In genomic region chr17:8160224-8160577, GRCh38 we compare ENCODE assay signal across 12 cellular contexts. TPM values are rescaled to one million over a fixed set of nuclear protein-coding genes. Genes with fewer than 3 reads are reported as not detected.
DNase-seq lines count a peak whose midpoint lies in the region; ATAC-seq and TF ChIP-seq lines count a peak whose summit lies in the region.
"Had no signal": no experiment of that assay in that cellular context is flagged by ENCODE, and none has a peak within 500 bp of the region (broad histone marks: within the 10 kb centered on the region; RNA-seq: fewer than 3 reads in every experiment).

No MANE protein-coding gene starts in this region.

- ATAC-seq in WTC11, result no peak
- ATAC-seq in stimulated activated naive B cell treated with anti-CD40 and anti-IgM and Interleukin-4, amounts not matched to agents 10 μg/mL and 1 μg/mL and 100 μg/mL, for 72 hours (replicated peaks), result no peak
- no peak for ATAC-seq in esophagus mucosa
- ATAC-seq: lower lobe of right lung had no signal

- H3K27ac Mint-ChIP-seq in T-helper 2 cell treated with Interferon-gamma antibody and Interleukin-4, amounts not matched to agents 5 μg/mL and 100 μg/mL, for 36 hours, result peak overlapping the region; percentile 91
- H3K27ac Mint-ChIP-seq in WTC11, result peak overlapping the region; percentile 94
- H3K27ac Mint-ChIP-seq in stimulated activated naive B cell treated with anti-CD40 and anti-IgM and Interleukin-4, amounts not matched to agents 10 μg/mL and 1 μg/mL and 100 μg/mL, for 72 hours, result peak overlapping the region; percentile 93

- 52% methylated on average over 4 of the region's 4 CpGs for WGBS in esophagus muscularis mucosa

- no peaks in the 10 kb centered on the region for H3K27me3 ChIP-seq in esophagus muscularis mucosa

- TF ChIP-seq CTCF in WTC11 (IDR thresholded peaks at IDR 0.05), result no peak
- no peak for TF ChIP-seq CTCF in esophagus muscularis mucosa (IDR thresholded peaks at IDR 0.05)
- TF ChIP-seq CTCF in GM20000 (IDR thresholded peaks at IDR 0.05; ENCODE audit: extremely low read depth, missing control alignments), result no peak

- H3K4me1 ChIP-seq in esophagus muscularis mucosa, result peaks cover 53 to 77% (median 75%) of the 10 kb centered on the region in 4 donors

- H3K4me3 ChIP-seq in esophagus muscularis mucosa, result peak overlapping the region in 1 of 4 donors; percentile 100
- H3K4me3 ChIP-seq: lower lobe of right lung had no signal

- CTCF ChIA-PET in WTC11 (lab: Charles Lee), result interaction anchor here (0.6 to 1.4 kb wide), 3 partner anchors 10 to 81 kb away, joined by 3 to 5 read pairs (median 3); no protein-coding TSS in a partner anchor

- H3K9me3 Mint-ChIP-seq in T-helper 2 cell treated with Interferon-gamma antibody and Interleukin-4, amounts not matched to agents 5 μg/mL and 100 μg/mL, for 36 hours, result no peaks in the 10 kb centered on the region
- no peaks in the 10 kb centered on the region for H3K9me3 Mint-ChIP-seq in WTC11
- no peaks in the 10 kb centered on the region for H3K9me3 Mint-ChIP-seq in stimulated activated naive B cell treated with anti-CD40 and anti-IgM and Interleukin-4, amounts not matched to agents 10 μg/mL and 1 μg/mL and 100 μg/mL, for 72 hours

- H3K27me3 Mint-ChIP-seq in T-helper 2 cell treated with Interferon-gamma antibody and Interleukin-4, amounts not matched to agents 5 μg/mL and 100 μg/mL, for 36 hours (ENCODE audit: low read depth), result no peaks in the 10 kb centered on the region
- H3K27me3 Mint-ChIP-seq in WTC11 (ENCODE audit: low read depth), result peaks cover 3% of the 10 kb centered on the region; the same call in 1 of the 2 replicates
- no peaks in the 10 kb centered on the region for H3K27me3 Mint-ChIP-seq in stimulated activated naive B cell treated with anti-CD40 and anti-IgM and Interleukin-4, amounts not matched to agents 10 μg/mL and 1 μg/mL and 100 μg/mL, for 72 hours

- no peak for TF ChIP-seq POLR2A in esophagus muscularis mucosa (IDR thresholded peaks at IDR 0.05; ENCODE audit: low read depth)

- intact Hi-C loops in esophagus muscularis mucosa (cut with DNase I), result no loop called here

- H3K4me3 Mint-ChIP-seq in T-helper 2 cell treated with Interferon-gamma antibody and Interleukin-4, amounts not matched to agents 5 μg/mL and 100 μg/mL, for 36 hours, result peak overlapping the region; percentile 87
- H3K4me3 Mint-ChIP-seq in WTC11, result no peak overlapping the region
- H3K4me3 Mint-ChIP-seq in stimulated activated naive B cell treated with anti-CD40 and anti-IgM and Interleukin-4, amounts not matched to agents 10 μg/mL and 1 μg/mL and 100 μg/mL, for 72 hours, result peak overlapping the region in 1 of 2 donors; percentile 46

- POLR2A ChIA-PET in WTC11 (lab: Charles Lee), result interaction anchor here (0.7 kb wide), 1 partner anchor 100 kb away, joined by 6 read pairs; no protein-coding TSS in a partner anchor

- H3K27ac ChIP-seq in esophagus muscularis mucosa (replicated peaks in 1 of 4), result peak overlapping the region; percentile 100

- H3K4me1 Mint-ChIP-seq in T-helper 2 cell treated with Interferon-gamma antibody and Interleukin-4, amounts not matched to agents 5 μg/mL and 100 μg/mL, for 36 hours (ENCODE audit: low read depth), result peaks cover 51% of the 10 kb centered on the region
- H3K4me1 Mint-ChIP-seq in WTC11, result peaks cover 42% of the 10 kb centered on the region
- peaks cover 46 to 61% of the 10 kb centered on the region in 2 donors for H3K4me1 Mint-ChIP-seq in stimulated activated naive B cell treated with anti-CD40 and anti-IgM and Interleukin-4, amounts not matched to agents 10 μg/mL and 1 μg/mL and 100 μg/mL, for 72 hours

- TF ChIP-seq EP300 in esophagus muscularis mucosa (IDR thresholded peaks at IDR 0.05), result no peak

- peaks cover 9 to 27% (median 23%) of the 10 kb centered on the region in 4 donors for H3K36me3 ChIP-seq in esophagus muscularis mucosa

- DNase-seq in T-helper 2 cell treated with Interferon-gamma antibody and Interleukin-4, amounts not matched to agents 5 μg/mL and 100 μg/mL, for 36 hours (ENCODE audit: low spot score), result no peak
- no peak for DNase-seq in T-helper 2 cell
- DNase-seq in WTC11 (ENCODE audit: low spot score), result no peak
- no peak for DNase-seq in esophagus muscularis mucosa (ENCODE audit: extremely low spot score)
- DNase-seq in stimulated activated naive B cell treated with anti-CD40 and anti-IgM and Interleukin-4, amounts not matched to agents 10 μg/mL and 1 μg/mL and 100 μg/mL, for 72 hours, result no peak
- DNase-seq in pons (ENCODE audit: low spot score), result no peak
- no peak for DNase-seq in GM20000 (ENCODE audit: low spot score)
- DNase-seq: foreskin fibroblast, KG1, RPMI8226 had no signal

- no peaks in the 10 kb centered on the region for H3K9me3 ChIP-seq in esophagus muscularis mucosa
- H3K9me3 ChIP-seq: lower lobe of right lung had no signal

- H3K36me3 Mint-ChIP-seq in T-helper 2 cell treated with Interferon-gamma antibody and Interleukin-4, amounts not matched to agents 5 μg/mL and 100 μg/mL, for 36 hours (ENCODE audit: low read depth), result peaks cover 33% of the 10 kb centered on the region
- H3K36me3 Mint-ChIP-seq in WTC11, result peaks cover 8% of the 10 kb centered on the region
- peaks cover 13 to 28% of the 10 kb centered on the region in 2 donors for H3K36me3 Mint-ChIP-seq in stimulated activated naive B cell treated with anti-CD40 and anti-IgM and Interleukin-4, amounts not matched to agents 10 μg/mL and 1 μg/mL and 100 μg/mL, for 72 hours

TF ChIP-seq in WTC11, 78 proteins besides CTCF, POLR2A, EP300 and RAD21 (continues in another document):
- no peak for TF ChIP-seq GTF2I (CRISPR knock-in tag; conservative IDR thresholded peaks at IDR 0.05)
- no peak for TF ChIP-seq ZNF512 (CRISPR knock-in tag; IDR thresholded peaks at IDR 0.05; ENCODE audit: borderline replicate concordance)
- no peak for TF ChIP-seq PRDM15 (CRISPR knock-in tag; IDR thresholded peaks at IDR 0.05)
- no peak for TF ChIP-seq MAX (CRISPR knock-in tag; IDR thresholded peaks at IDR 0.05)

RNA-seq across cellular contexts. Expression of gene VAMP2, which starts 2.5 kb away (rescaled TPM):
- total RNA-seq in WTC11 (2021) (24.1 to 27.4 TPM (median 24.3 TPM) in 3 replicates), esophagus muscularis mucosa (10 to 100 TPM; 23.7 to 36.4 (median 33.0) TPM), esophagus mucosa (20.9 TPM)

RNA-seq across cellular contexts. Expression of gene PER1, which starts 8.0 kb away (rescaled TPM):
- 30.6 to 46.9 TPM (median 34.0 TPM) in 3 replicates for total RNA-seq in WTC11 (2021)
- 100 to 1,000 TPM; 127 to 263 (median 168) TPM for total RNA-seq in esophagus muscularis mucosa
- total RNA-seq in esophagus mucosa, result 65.0 TPM

RNA-seq across cellular contexts. Expression of gene TMEM107, which starts 16.0 kb away (rescaled TPM):
- 11.3 to 17.2 TPM (median 11.9 TPM) in 3 replicates for total RNA-seq in WTC11 (2021)
- total RNA-seq in esophagus muscularis mucosa, result 10 to 100 TPM; 10.4 to 17.8 (median 13.6) TPM
- 17.5 TPM for total RNA-seq in esophagus mucosa

RNA-seq across cellular contexts. Expression of gene BORCS6, which starts 29.8 kb away (rescaled TPM):
- total RNA-seq in WTC11 (2021) (5.0 to 5.6 TPM (median 5.1 TPM) in 3 replicates), esophagus muscularis mucosa (10 to 100 TPM in 3 of 4 donors, 1 to 10 TPM in 1; 8.6 to 22.4 (median 13.9) TPM), esophagus mucosa (6.3 TPM)

RNA-seq across cellular contexts. Expression of gene HES7, which starts 36.3 kb away (rescaled TPM):
- total RNA-seq in WTC11 (2021), result 3.1 to 3.9 TPM (median 3.7 TPM) in 3 replicates
- 1 to 10 TPM in 1 of 4 donors, not detected in 3; 1.4 TPM for total RNA-seq in esophagus muscularis mucosa
- total RNA-seq in esophagus mucosa, result 0.40 TPM
